ENCODE assay signal across 7 cellular contexts in genomic region chr5:96108629-96109028, GRCh38.
DNase-seq lines count a peak whose midpoint lies in the region; ATAC-seq, FAIRE-seq and TF ChIP-seq lines count a peak whose summit lies in the region.
"Not testable (repeated sequence)": the region's sequence is repeated elsewhere in the genome, so short reads cannot be mapped to it uniquely, and the experiment has no call there.

No MANE protein-coding gene starts in this region.

- TF ChIP-seq POLR2A in A549 (IDR thresholded peaks at IDR 0.05; ENCODE audit: low read length) = not testable (repeated sequence)

- peak overlapping the region; percentile 30; the same call in 2 of the 3 replicates for H3K4me3 ChIP-seq in A549
- peak overlapping the region; percentile 20 for H3K4me3 ChIP-seq in H7 (ENCODE audit: insufficient read depth, low read depth, low read length)
- peak overlapping the region; percentile 46; the same call in 1 of the 2 replicates for H3K4me3 ChIP-seq in HUES48 (ENCODE audit: low read depth, low read length)
- peak overlapping the region; percentile 35 for H3K4me3 ChIP-seq in LNCaP clone FGC (ENCODE audit: low read depth, low read length)
- H3K4me3 ChIP-seq in neuron (ENCODE audit: low read length) = peak overlapping the region; percentile 42

- CTCF ChIA-PET in A549 (lab: Yijun Ruan, JAX); RWPE1 (lab: Yijun Ruan, JAX): not testable (repeated sequence)

- not testable (repeated sequence) for H3K9ac ChIP-seq in HUES48 (ENCODE audit: low read depth, low read length)

- H3K9me3 ChIP-seq in A549; HUES48 (ENCODE audit: control insufficient read depth, insufficient read depth, low read length); neuron (ENCODE audit: low read length): not testable (repeated sequence)

- not testable (repeated sequence) for H3K36me3 ChIP-seq in H7 (replicated peaks; ENCODE audit: control insufficient read depth, insufficient read depth, low read length); HUES48 (ENCODE audit: control insufficient read depth, insufficient read depth, low read length); neuron (ENCODE audit: insufficient read depth, low read length)

- H2AFZ ChIP-seq in neuron (ENCODE audit: low read depth, low read length) = not testable (repeated sequence)

- DNase-seq in A549 (ENCODE audit: low read depth in 1 of 2, low spot score in 1 of 2); H7; LNCaP clone FGC (ENCODE audit: low read depth); RWPE1 (ENCODE audit: low spot score): not testable (repeated sequence)
- DNase-seq in DMS53 (lab: John Stamatoyannopoulos, UW) = peak; percentile 6

- peak overlapping the region; percentile 47 for H3K4me2 ChIP-seq in A549

- POLR2A ChIA-PET in A549 (lab: Yijun Ruan, JAX); RWPE1 (lab: Yijun Ruan, JAX; ENCODE audit: low non-redundant PET): not testable (repeated sequence)

- H3K4me1 ChIP-seq in A549; HUES48 (ENCODE audit: control insufficient read depth, insufficient read depth, low read length); neuron (ENCODE audit: insufficient read depth, low read length): not testable (repeated sequence)

- ATAC-seq in A549 = not testable (repeated sequence)

- 51% methylated on average over 9 of the region's 10 CpGs for WGBS in A549 (ENCODE audit: missing lambda C conversion rate)

- TF ChIP-seq RAD21 in A549 (conservative IDR thresholded peaks at IDR 0.05 in 1 of 2, IDR thresholded peaks at IDR 0.05 in 1 of 2) = not testable (repeated sequence)

- H3K27ac ChIP-seq in A549 = peak overlapping the region; percentile 47 to 59; a peak in 4 of 6 replicates
- not testable (repeated sequence) for H3K27ac ChIP-seq in HUES48 (ENCODE audit: low read depth, low read length)
- H3K27ac ChIP-seq in RWPE1 = peak overlapping the region; percentile 17; the same call in 1 of the 2 replicates

- H3K27me3 ChIP-seq in H7 (ENCODE audit: control insufficient read depth, insufficient read depth, low read length); HUES48 (ENCODE audit: control insufficient read depth, insufficient read depth, low read length); neuron (ENCODE audit: insufficient read depth, low read length): not testable (repeated sequence)

- not testable (repeated sequence) for TF ChIP-seq CTCF in A549 (IDR thresholded peaks at IDR 0.05); LNCaP clone FGC (IDR thresholded peaks at IDR 0.05; ENCODE audit: control insufficient read depth, extremely low read depth, insufficient read depth); RWPE1 (conservative IDR thresholded peaks at IDR 0.05; ENCODE audit: low read depth)

- not testable (repeated sequence) for TF ChIP-seq EP300 in A549 (IDR thresholded peaks at IDR 0.05)

- not testable (repeated sequence) for FAIRE-seq in A549 (lab: Jason Lieb, UNC)
